In genomic region chr7:21497072-21497471, GRCh38 we compare ENCODE assay signal across 14 cellular contexts. TPM values are rescaled to one million over a fixed set of nuclear protein-coding genes. Genes with fewer than 3 reads are reported as not detected.
DNase-seq lines count a peak whose midpoint lies in the region; ATAC-seq, FAIRE-seq and TF ChIP-seq lines count a peak whose summit lies in the region.
"Had no signal": no experiment of that assay in that cellular context is flagged by ENCODE, and none has a peak within 500 bp of the region (broad histone marks: within the 10 kb centered on the region; RNA-seq: fewer than 3 reads in every experiment).

No MANE protein-coding gene starts in this region.

- no peak overlapping the region for H3K4ac ChIP-seq in mesenchymal stem cell (ENCODE audit: low read depth in 1 of 2, low read length in 2 of 2)

- no peak overlapping the region for H4K91ac ChIP-seq in mesenchymal stem cell (ENCODE audit: low read length)

- H3K36me3 ChIP-seq in Caco-2 (ENCODE audit: control insufficient read depth, insufficient read depth, low read length) (no peaks in the 10 kb centered on the region; the same call in 1 of the 2 replicates), astrocyte (ENCODE audit: insufficient read depth, low read length) (no peaks in the 10 kb centered on the region), mesenchymal stem cell (ENCODE audit: control insufficient read depth in 1 of 2, insufficient read depth in 2 of 2, low read depth in 1 of 2, low read length in 2 of 2) (no peaks in the 10 kb centered on the region)

- no peak overlapping the region for H2BK15ac ChIP-seq in mesenchymal stem cell (ENCODE audit: low read depth, poor library complexity, severe bottlenecking)

- POLR2A ChIA-PET in Caco-2 (lab: Charles Lee), result no interaction called here
- POLR2A ChIA-PET in HEK293T (lab: Yijun Ruan, JAX), result no interaction called here

- no peak overlapping the region for H3K14ac ChIP-seq in mesenchymal stem cell (ENCODE audit: low read length in 2 of 2)

- ATAC-seq in HG03354 (IDR thresholded peaks at IDR 0.05; ENCODE audit: poor library complexity, severe bottlenecking, unreplicated experiment), result no peak
- ATAC-seq: effector memory CD8-positive, alpha-beta T cell had no signal

- H3K9ac ChIP-seq in astrocyte (ENCODE audit: low read length) (no peak overlapping the region), mesenchymal stem cell (ENCODE audit: low read length) (no peak overlapping the region)

- H3K4me3 Mint-ChIP-seq in Caco-2 (ENCODE audit: unreplicated experiment) (no peak overlapping the region), HFFc6 (no peak overlapping the region), astrocyte (ENCODE audit: unreplicated experiment) (no peak overlapping the region)
- H3K4me3 Mint-ChIP-seq: activated B cell treated with CpG ODN at 0.5 μM for 24 hours; effector memory CD8-positive, alpha-beta T cell had no signal

- peaks cover 24% of the 10 kb centered on the region for H3K9me3 ChIP-seq in Caco-2
- peaks cover under 1% of the 10 kb centered on the region for H3K9me3 ChIP-seq in astrocyte (ENCODE audit: insufficient read depth, low read depth, low read length)
- peaks cover 31% of the 10 kb centered on the region for H3K9me3 ChIP-seq in mesenchymal stem cell (ENCODE audit: control insufficient read depth, low read length)

- H3K4me2 ChIP-seq in astrocyte (ENCODE audit: low read length) (no peak overlapping the region), mesenchymal stem cell (ENCODE audit: low read length, poor library complexity, severe bottlenecking) (no peak overlapping the region)

- no peaks in the 10 kb centered on the region for H4K20me1 ChIP-seq in astrocyte (ENCODE audit: insufficient read depth, low read length)

- H3K27ac ChIP-seq in astrocyte (ENCODE audit: low read depth, low read length), result no peak overlapping the region
- no peak overlapping the region for H3K27ac ChIP-seq in mesenchymal stem cell (ENCODE audit: low read length, poor library complexity, severe bottlenecking)

- H3K79me2 ChIP-seq in astrocyte (ENCODE audit: insufficient read depth, low read length), result no peaks in the 10 kb centered on the region

- H3K36me3 Mint-ChIP-seq in Caco-2 (ENCODE audit: insufficient read depth, unreplicated experiment) (peaks cover 15% of the 10 kb centered on the region), HFFc6 (ENCODE audit: low read depth) (no peaks in the 10 kb centered on the region), astrocyte (ENCODE audit: low read depth, unreplicated experiment) (no peaks in the 10 kb centered on the region)

- no peak for FAIRE-seq in astrocyte (lab: Jason Lieb, UNC)
- FAIRE-seq: GM12891 had no signal

- no peak overlapping the region for H3K23ac ChIP-seq in mesenchymal stem cell (ENCODE audit: low read length in 2 of 2)

- H2BK120ac ChIP-seq in mesenchymal stem cell (ENCODE audit: low read depth, low read length), result no peak overlapping the region

- H2AFZ ChIP-seq in astrocyte (ENCODE audit: low read depth, low read length) (no peak overlapping the region), mesenchymal stem cell (ENCODE audit: low read depth, low read length) (no peak overlapping the region)

- peak in 1 of 2 experiments; percentile 18 for DNase-seq in Caco-2
- DNase-seq in HFFc6, result peak; percentile 2
- DNase-seq in astrocyte (ENCODE audit: low read depth), result no peak
- peak; percentile 5 for DNase-seq in mesenchymal stem cell
- DNase-seq in HEK293T (ENCODE audit: extremely low spot score), result no peak
- DNase-seq in T1000 (lab: John Stamatoyannopoulos, UW), result no peak
- no peak for DNase-seq in retina
- DNase-seq: activated B cell treated with CpG ODN at 0.5 μM for 24 hours; amygdala; effector memory CD8-positive, alpha-beta T cell; midbrain; SHP77 treated with DMSO at 0.1 percent for 48 hours had no signal

- H3K27me3 ChIP-seq in Caco-2 (replicated peaks; ENCODE audit: control insufficient read depth, insufficient read depth, low read length), result no peaks in the 10 kb centered on the region
- H3K27me3 ChIP-seq in astrocyte (ENCODE audit: insufficient read depth, low read length), result no peaks in the 10 kb centered on the region
- H3K27me3 ChIP-seq in mesenchymal stem cell (ENCODE audit: control insufficient read depth in 1 of 2, insufficient read depth in 1 of 2, low read length in 2 of 2), result no peaks in the 10 kb centered on the region

- H3K9me3 Mint-ChIP-seq in Caco-2 (ENCODE audit: unreplicated experiment), result peaks cover 26% of the 10 kb centered on the region
- peaks cover 10% of the 10 kb centered on the region for H3K9me3 Mint-ChIP-seq in HFFc6
- H3K9me3 Mint-ChIP-seq in astrocyte (ENCODE audit: unreplicated experiment), result peaks cover 6% of the 10 kb centered on the region
- H3K9me3 Mint-ChIP-seq: effector memory CD8-positive, alpha-beta T cell had no signal

- no peak overlapping the region for H2AK5ac ChIP-seq in mesenchymal stem cell (ENCODE audit: low read length, severe bottlenecking)

- BruUV-seq in Caco-2 (replicated peaks; lab: Mats Ljungman, UMichigan), result no TSS peak

- no peaks in the 10 kb centered on the region for H3K79me1 ChIP-seq in mesenchymal stem cell (replicated peaks; ENCODE audit: low read length, poor library complexity, severe bottlenecking)

- H2BK5ac ChIP-seq in mesenchymal stem cell (ENCODE audit: low read depth, low read length, poor library complexity, severe bottlenecking), result no peak overlapping the region

- TF ChIP-seq CTCF in Caco-2 (IDR thresholded peaks at IDR 0.05; ENCODE audit: insufficient read depth in 1 of 2, low read depth in 1 of 2, low read length in 1 of 2, severe bottlenecking in 1 of 2, unreplicated experiment in 1 of 2) (peak; percentile 33 to 60), HFFc6 (IDR thresholded peaks at IDR 0.05) (peak; percentile 70), astrocyte (IDR thresholded peaks at IDR 0.05; ENCODE audit: insufficient read depth, low read depth, low read length) (peak; percentile 11)

- H3K27ac Mint-ChIP-seq in Caco-2 (ENCODE audit: unreplicated experiment) (no peak overlapping the region), HFFc6 (no peak overlapping the region), astrocyte (ENCODE audit: unreplicated experiment) (no peak overlapping the region)
- H3K27ac Mint-ChIP-seq: activated B cell treated with CpG ODN at 0.5 μM for 24 hours had no signal

- intact Hi-C loops in Caco-2 (cut with micrococcal nuclease; ENCODE audit: unreplicated experiment), result loop anchor here (2.0 kb wide), 1 partner anchor 270 kb away; no protein-coding TSS in a partner anchor

- H3K18ac ChIP-seq in mesenchymal stem cell (ENCODE audit: low read depth in 1 of 2, low read length in 2 of 2), result no peak overlapping the region

- CTCF ChIA-PET in Caco-2 (lab: Charles Lee) (interaction anchor here (0.8 to 1.0 kb wide), 2 partner anchors 16 to 270 kb away, joined by 3 to 4 read pairs; no protein-coding TSS in a partner anchor), HEK293T (lab: Yijun Ruan, JAX) (interaction anchor here (0.7 kb wide), 1 partner anchor 32 kb away, joined by 4 read pairs; no protein-coding TSS in a partner anchor)

- no peak overlapping the region for H4K8ac ChIP-seq in mesenchymal stem cell (ENCODE audit: low read length)

- H3K4me3 ChIP-seq in Caco-2 (ENCODE audit: low read depth, low read length) (no peak overlapping the region), astrocyte (ENCODE audit: insufficient read depth, low read depth, low read length) (no peak overlapping the region), mesenchymal stem cell (ENCODE audit: insufficient read depth in 1 of 2, low read depth in 1 of 2, low read length in 2 of 2) (no peak overlapping the region)

- no peak overlapping the region for H2BK12ac ChIP-seq in mesenchymal stem cell (ENCODE audit: low read length in 2 of 2)

- H3K27me3 Mint-ChIP-seq in Caco-2 (ENCODE audit: insufficient read depth, unreplicated experiment) (no peaks in the 10 kb centered on the region), HFFc6 (ENCODE audit: insufficient read depth) (no peaks in the 10 kb centered on the region), astrocyte (ENCODE audit: low read depth, unreplicated experiment) (no peaks in the 10 kb centered on the region)
- H3K27me3 Mint-ChIP-seq: activated B cell treated with CpG ODN at 0.5 μM for 24 hours; effector memory CD8-positive, alpha-beta T cell had no signal

- H3K4me1 Mint-ChIP-seq in Caco-2 (ENCODE audit: low read depth, unreplicated experiment), result no peaks in the 10 kb centered on the region
- no peaks in the 10 kb centered on the region for H3K4me1 Mint-ChIP-seq in HFFc6 (ENCODE audit: low read depth)
- H3K4me1 Mint-ChIP-seq in astrocyte (ENCODE audit: low read depth, unreplicated experiment), result no peaks in the 10 kb centered on the region
- H3K4me1 Mint-ChIP-seq: activated B cell treated with CpG ODN at 0.5 μM for 24 hours had no signal

- no peaks in the 10 kb centered on the region for H3K4me1 ChIP-seq in Caco-2
- H3K4me1 ChIP-seq in astrocyte (ENCODE audit: insufficient read depth, low read length), result no peaks in the 10 kb centered on the region
- no peaks in the 10 kb centered on the region for H3K4me1 ChIP-seq in mesenchymal stem cell (ENCODE audit: control insufficient read depth, insufficient read depth, low read depth, low read length)

TF ChIP-seq in HEK293T, 16 proteins besides CTCF, POLR2A, EP300 and RAD21:
- TF ChIP-seq ZNF384 (IDR thresholded peaks at IDR 0.05) (no peak), ARNT (IDR thresholded peaks at IDR 0.05) (no peak), FOXA1 (IDR thresholded peaks at IDR 0.05) (no peak), FOXK2 (IDR thresholded peaks at IDR 0.05) (no peak), FOXM1 (IDR thresholded peaks at IDR 0.05; ENCODE audit: borderline replicate concordance) (no peak)

RNA-seq across cellular contexts. Expression of gene DNAH11, which starts 45.8 kb away (rescaled TPM):
- 1.3 and 2.0 TPM in 2 replicates for total RNA-seq in Caco-2 (2022)
- 1 to 10 TPM; 1.2 to 2.4 (median 2.1) TPM for total RNA-seq in HFFc6 (2021; fragmentation: NEBNext Ultra II Directional; extraction: Animal tissue kit (Norgen Biotek cat#: 25700))
- total RNA-seq in astrocyte, result 0.43 and 0.72 TPM in 2 replicates
- polyA plus RNA-seq in mesenchymal stem cell (2013, experiment 1 of 2), result 0.11 TPM
- polyA plus RNA-seq in mesenchymal stem cell (2013, experiment 2 of 2), result 0.10 TPM
- total RNA-seq: activated B cell treated with CpG ODN at 0.5 μM for 24 hours had no signal

Comparison
In these comparisons a context has a peak if more than half of its experiments do, and no peak if none do; other contexts are left out.
1. DNase-seq: peak in HFFc6 (single experiment) and mesenchymal stem cell (single experiment); none in astrocyte (single experiment), HEK293T (single experiment), T1000 (single experiment) and retina (single experiment).
2. CTCF ChIP-seq: peak in every context shown above with its lines; median percentile 70 in HFFc6; 46 in Caco-2; 11 in astrocyte.